ENCODE assay signal across 3 cellular contexts in the genomic region with DNA sequence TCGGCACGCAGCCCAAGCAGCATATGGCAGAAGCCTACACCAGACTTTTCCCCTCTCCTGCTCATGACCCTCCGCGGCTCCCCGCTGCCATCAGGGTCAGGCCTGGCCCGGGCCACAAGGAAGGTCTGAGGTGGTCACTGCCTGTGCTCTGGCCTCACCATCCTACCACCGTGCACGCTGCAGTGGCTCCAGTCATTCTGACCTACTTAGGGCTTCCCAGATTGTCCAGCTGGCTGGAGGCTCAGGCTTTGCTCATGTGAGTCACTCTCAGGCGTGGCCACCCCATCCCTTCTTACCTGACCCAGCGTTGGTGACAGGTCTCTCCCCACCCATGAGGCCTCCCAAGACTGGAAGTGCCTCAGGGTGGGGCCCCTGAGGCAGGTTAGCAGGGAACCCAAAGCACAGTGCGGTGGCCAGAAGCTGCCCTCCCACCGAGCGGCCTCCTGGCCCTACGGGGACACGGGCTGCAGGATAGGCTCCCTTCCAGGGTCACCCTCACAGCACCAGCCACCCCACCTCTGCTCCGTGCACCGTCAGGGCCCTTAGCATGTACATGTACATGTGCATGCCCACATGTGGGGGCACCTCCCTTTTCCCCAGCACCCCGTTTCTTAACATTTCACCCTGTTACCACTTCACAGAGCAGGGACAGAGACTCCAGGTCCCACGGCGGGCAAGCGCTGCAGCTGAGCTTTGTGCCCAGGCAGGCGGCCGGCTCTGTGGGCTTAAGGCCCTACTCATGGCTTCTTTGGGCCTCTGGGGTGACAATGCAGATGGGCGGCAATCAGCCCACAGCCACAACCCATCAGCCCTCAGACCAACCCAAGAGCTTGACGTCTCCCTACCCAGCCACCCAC.
TF ChIP-seq lines count a peak whose summit lies in the region.

No MANE protein-coding gene starts in this region.

TF ChIP-seq in SK-N-SH treated with all-trans-retinoic acid at 6 μM for 48 hours, 23 proteins besides CTCF, POLR2A, EP300 and RAD21:
- TF ChIP-seq ARNTL (CRISPR knock-in tag; IDR thresholded peaks at IDR 0.05; ENCODE audit: borderline replicate concordance, low read depth): no peak
- TF ChIP-seq ZC3H10 (CRISPR knock-in tag; IDR thresholded peaks at IDR 0.05): no peak
- TF ChIP-seq CSRNP3 (CRISPR knock-in tag; IDR thresholded peaks at IDR 0.05): no peak
- TF ChIP-seq TCF4 (CRISPR knock-in tag; IDR thresholded peaks at IDR 0.05; ENCODE audit: borderline replicate concordance): no peak
- TF ChIP-seq TOX (CRISPR knock-in tag; IDR thresholded peaks at IDR 0.05; ENCODE audit: borderline replicate concordance): no peak
- TF ChIP-seq ZNF565 (CRISPR knock-in tag; conservative IDR thresholded peaks at IDR 0.05; ENCODE audit: low read depth): no peak
- no peak for TF ChIP-seq RARB (CRISPR knock-in tag; IDR thresholded peaks at IDR 0.05)
- TF ChIP-seq ZNF8 (CRISPR knock-in tag; IDR thresholded peaks at IDR 0.05): no peak
- no peak for TF ChIP-seq OSR1 (CRISPR knock-in tag; IDR thresholded peaks at IDR 0.05)

TF ChIP-seq in SK-N-SH, 30 proteins besides CTCF, POLR2A, EP300 and RAD21:
- TF ChIP-seq MAX (IDR thresholded peaks at IDR 0.05; ENCODE audit: low read depth): no peak
- no peak for TF ChIP-seq TAF1 (IDR thresholded peaks at IDR 0.05; ENCODE audit: borderline replicate concordance, low read depth, low read length)
- no peak for TF ChIP-seq YY1 (IDR thresholded peaks at IDR 0.05; ENCODE audit: low read depth)
- no peak for TF ChIP-seq RCOR1 (IDR thresholded peaks at IDR 0.05; ENCODE audit: low read length)
- no peak for TF ChIP-seq REST (IDR thresholded peaks at IDR 0.05; ENCODE audit: low read depth, low read length)
- TF ChIP-seq RFX5 (IDR thresholded peaks at IDR 0.05; ENCODE audit: low read length): no peak
- TF ChIP-seq ELF1 (IDR thresholded peaks at IDR 0.05): no peak
- no peak for TF ChIP-seq NFIC (IDR thresholded peaks at IDR 0.05; ENCODE audit: borderline replicate concordance)
- no peak for TF ChIP-seq JUND (IDR thresholded peaks at IDR 0.05)
- TF ChIP-seq GABPA (IDR thresholded peaks at IDR 0.05; ENCODE audit: low read depth): no peak
- TF ChIP-seq FOXM1 (IDR thresholded peaks at IDR 0.05; ENCODE audit: low read depth): no peak
- TF ChIP-seq POLR2AphosphoS5 (IDR thresholded peaks at IDR 0.05; ENCODE audit: low read depth, low read length): no peak
- TF ChIP-seq GATA2 (CRISPR knock-in tag; IDR thresholded peaks at IDR 0.05): no peak
- TF ChIP-seq, protein P1, sequence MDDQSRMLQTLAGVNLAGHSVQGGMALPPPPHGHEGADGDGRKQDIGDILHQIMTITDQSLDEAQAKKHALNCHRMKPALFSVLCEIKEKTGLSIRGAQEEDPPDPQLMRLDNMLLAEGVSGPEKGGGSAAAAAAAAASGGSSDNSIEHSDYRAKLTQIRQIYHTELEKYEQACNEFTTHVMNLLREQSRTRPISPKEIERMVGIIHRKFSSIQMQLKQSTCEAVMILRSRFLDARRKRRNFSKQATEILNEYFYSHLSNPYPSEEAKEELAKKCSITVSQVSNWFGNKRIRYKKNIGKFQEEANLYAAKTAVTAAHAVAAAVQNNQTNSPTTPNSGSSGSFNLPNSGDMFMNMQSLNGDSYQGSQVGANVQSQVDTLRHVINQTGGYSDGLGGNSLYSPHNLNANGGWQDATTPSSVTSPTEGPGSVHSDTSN (IDR thresholded peaks at IDR 0.05): no peak
- no peak for TF ChIP-seq EZH2phosphoT487 (IDR thresholded peaks at IDR 0.05; ENCODE audit: borderline replicate concordance, low read depth)
- no peak for TF ChIP-seq MEF2A (IDR thresholded peaks at IDR 0.05; ENCODE audit: borderline replicate concordance, low read depth)
- TF ChIP-seq TEAD4 (IDR thresholded peaks at IDR 0.05; ENCODE audit: borderline replicate concordance, insufficient read depth): no peak

TF ChIP-seq in HCT116, 20 proteins besides CTCF, POLR2A, EP300 and RAD21:
- TF ChIP-seq ZFX (IDR thresholded peaks at IDR 0.05) (no peak), REST (IDR thresholded peaks at IDR 0.05; ENCODE audit: low read depth) (no peak), CBX3 (IDR thresholded peaks at IDR 0.05; ENCODE audit: low read depth) (no peak), SP1 (IDR thresholded peaks at IDR 0.05; ENCODE audit: low read depth) (no peak), EGR1 (IDR thresholded peaks at IDR 0.05; ENCODE audit: low read depth) (no peak), EZH2 (IDR thresholded peaks at IDR 0.05) (no peak), SIN3A (IDR thresholded peaks at IDR 0.05; ENCODE audit: low read depth) (no peak)
